Comparison of ENCODE assay signal across 8 cellular contexts in the genomic region with DNA sequence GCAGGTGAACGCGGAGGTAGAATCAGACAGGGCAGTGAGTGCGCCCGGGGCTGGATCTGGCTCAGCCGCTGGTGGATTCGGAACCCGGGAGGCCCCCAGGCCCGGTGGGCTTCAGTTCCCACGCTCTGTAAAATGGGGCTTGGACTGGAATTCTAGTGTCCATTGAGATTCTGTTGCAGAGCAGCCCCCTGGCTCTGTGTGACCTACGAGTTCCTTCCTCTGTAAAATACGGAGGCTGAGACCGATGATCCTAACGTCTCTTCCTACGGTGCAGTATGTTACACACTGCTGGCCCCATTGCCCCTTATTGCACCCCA. TPM values are rescaled to one million over a fixed set of nuclear protein-coding genes. Genes with fewer than 3 reads are reported as not detected.
DNase-seq lines count a peak whose midpoint lies in the region; ATAC-seq, FAIRE-seq and TF ChIP-seq lines count a peak whose summit lies in the region.

No MANE protein-coding gene starts in this region.

- TF ChIP-seq POLR2A in GM12892 (IDR thresholded peaks at IDR 0.05; ENCODE audit: low read depth, low read length) = no peak

- H3K23ac ChIP-seq in trophoblast cell (ENCODE audit: low read length) = no peak overlapping the region

- WGBS in trophoblast cell (ENCODE audit: extremely low coverage, insufficient coverage, insufficient read length) = no CpG with 5 or more reads among the region's 14 CpGs

- peak overlapping the region; percentile 77 for H3K4me2 ChIP-seq in trophoblast cell (ENCODE audit: low read length)

- no peak overlapping the region for H3K9ac ChIP-seq in trophoblast cell (ENCODE audit: low read length)

- peak; percentile 15 for ATAC-seq in GM18868 (IDR thresholded peaks at IDR 0.05; ENCODE audit: unreplicated experiment)
- ATAC-seq in esophagus mucosa = peak; percentile 41
- ATAC-seq in GM18907 (IDR thresholded peaks at IDR 0.05; ENCODE audit: unreplicated experiment) = no peak

- no peaks in the 10 kb centered on the region for H3K36me3 ChIP-seq in trophoblast cell (ENCODE audit: control insufficient read depth in 1 of 2, insufficient read depth in 2 of 2, low read length in 2 of 2)

- H2AFZ ChIP-seq in trophoblast cell (ENCODE audit: insufficient read depth, low read length, poor library complexity) = peak overlapping the region; percentile 90

- H3K27ac ChIP-seq in trophoblast cell (ENCODE audit: low read depth, low read length) = no peak overlapping the region

- peaks cover 5% of the 10 kb centered on the region for H3K79me2 ChIP-seq in trophoblast cell (ENCODE audit: control insufficient read depth, insufficient read depth, low read length, poor library complexity)

- no peak overlapping the region for H2AK5ac ChIP-seq in trophoblast cell (ENCODE audit: low read length)

- peak overlapping the region; percentile 16 for H3K18ac ChIP-seq in trophoblast cell (ENCODE audit: low read length)

- H3K14ac ChIP-seq in trophoblast cell (ENCODE audit: low read length) = peak overlapping the region; percentile 40

- no peak overlapping the region for H2BK12ac ChIP-seq in trophoblast cell (ENCODE audit: low read length)

- no peak overlapping the region for H4K12ac ChIP-seq in trophoblast cell (ENCODE audit: low read depth, low read length)

- peak overlapping the region; percentile 70 for H3K4me3 ChIP-seq in trophoblast cell (ENCODE audit: low read depth, low read length)

- no peak for FAIRE-seq in GM12892 (lab: Jason Lieb, UNC)

- H2BK5ac ChIP-seq in trophoblast cell (ENCODE audit: low read depth, low read length, poor library complexity) = no peak overlapping the region

- no peak overlapping the region for H3K4ac ChIP-seq in trophoblast cell (ENCODE audit: low read depth, low read length)

- H3K9me3 ChIP-seq in trophoblast cell (ENCODE audit: insufficient read depth, low read depth, low read length) = no peaks in the 10 kb centered on the region

- peak overlapping the region; percentile 62 for H4K8ac ChIP-seq in trophoblast cell (ENCODE audit: low read depth, low read length)

- peaks cover 7% of the 10 kb centered on the region for H3K79me1 ChIP-seq in trophoblast cell (ENCODE audit: low read length)

- H3K4me1 ChIP-seq in trophoblast cell (ENCODE audit: control insufficient read depth in 1 of 2, insufficient read depth in 2 of 2, low read length in 2 of 2) = peaks cover 4 to 6% of the 10 kb centered on the region in 2 experiments

- DNase-seq in OCI-M1 (lab: John Stamatoyannopoulos, UW) = peak; percentile 18
- DNase-seq in trophoblast cell = no peak
- DNase-seq in GM12892 (ENCODE audit: insufficient read length) = no peak
- DNase-seq in NCI-H82 (lab: John Stamatoyannopoulos, UW) = no peak
- no peak for DNase-seq in stimulated activated CD8-positive, alpha-beta memory T cell treated with anti-CD3 and anti-CD28 coated beads, Interleukin-4, amount 100 ng/mL, for 48 hours

- no peak overlapping the region for H4K91ac ChIP-seq in trophoblast cell (ENCODE audit: low read depth, low read length)

- H2BK120ac ChIP-seq in trophoblast cell (ENCODE audit: insufficient read depth, low read length, poor library complexity) = no peak overlapping the region

- H3K27me3 ChIP-seq in trophoblast cell (ENCODE audit: insufficient read depth, low read length) = peaks cover 3% of the 10 kb centered on the region

RNA-seq across cellular contexts. Expression of gene SSH3, which starts 14.9 kb away (rescaled TPM):
- 78.4 TPM for total RNA-seq in esophagus mucosa
- polyA plus RNA-seq in trophoblast cell (2013) = 85.6 and 93.4 TPM in 2 replicates
- 0.30 TPM for polyA plus RNA-seq in GM12892 (2012; ENCODE audit: missing spikeins)

RNA-seq across cellular contexts. Expression of gene ANKRD13D, which starts 29.1 kb away (rescaled TPM):
- 45.2 TPM for total RNA-seq in esophagus mucosa
- polyA plus RNA-seq in trophoblast cell (2013) = 20.5 and 20.9 TPM in 2 replicates
- 22.1 TPM for polyA plus RNA-seq in GM12892 (2012; ENCODE audit: missing spikeins)

RNA-seq across cellular contexts. Expression of gene POLD4, which starts 35.1 kb away (rescaled TPM):
- 61.7 TPM for total RNA-seq in esophagus mucosa
- polyA plus RNA-seq in trophoblast cell (2013) = 45.2 and 45.7 TPM in 2 replicates
- polyA plus RNA-seq in GM12892 (2012; ENCODE audit: missing spikeins) = 75.6 TPM

RNA-seq across cellular contexts. Expression of gene GRK2, which starts 51.9 kb away (rescaled TPM):
- 61.6 TPM for total RNA-seq in esophagus mucosa
- polyA plus RNA-seq in trophoblast cell (2013) = 22.3 and 22.9 TPM in 2 replicates
- 131 TPM for polyA plus RNA-seq in GM12892 (2012; ENCODE audit: missing spikeins)

RNA-seq across cellular contexts. Expression of gene CLCF1, which starts 55.2 kb away (rescaled TPM):
- 1.6 TPM for total RNA-seq in esophagus mucosa
- 3.1 TPM in 2 replicates for polyA plus RNA-seq in trophoblast cell (2013)
- polyA plus RNA-seq in GM12892 (2012; ENCODE audit: missing spikeins) = 0.95 TPM
